ENCODE assay signal across 1 cellular context in the genomic region with DNA sequence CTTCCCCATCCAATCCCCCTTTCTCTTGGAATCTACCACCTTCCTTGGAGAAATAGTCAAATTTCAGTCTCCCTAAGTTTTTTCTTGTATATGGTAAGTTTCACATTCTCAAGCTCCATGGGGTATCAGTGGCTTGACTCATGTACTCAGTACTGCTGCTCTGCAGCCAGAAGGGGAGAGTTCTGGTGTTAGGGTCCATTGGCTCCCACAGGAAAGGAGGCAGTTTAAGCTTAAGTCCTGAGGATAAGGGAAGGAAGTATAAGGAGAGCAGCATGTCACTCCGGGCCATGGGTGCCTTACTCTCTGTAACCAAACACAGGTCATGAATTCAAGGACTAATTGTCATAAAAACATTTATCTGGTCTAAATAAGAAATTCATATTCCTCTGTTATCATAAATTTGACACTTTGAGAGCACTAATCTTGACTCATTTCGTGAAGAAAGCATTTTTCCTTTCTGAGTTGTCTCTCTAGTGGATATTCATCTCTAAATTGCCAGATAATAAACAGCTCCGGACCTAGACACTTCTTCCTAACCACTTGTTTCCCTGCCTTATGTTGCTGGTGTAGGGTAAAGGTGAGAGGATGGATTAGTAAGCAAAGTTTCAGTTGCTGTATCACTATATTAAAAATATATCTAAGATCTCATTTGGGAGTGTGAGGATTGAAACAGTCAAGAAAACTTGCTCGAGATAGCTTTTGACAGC.
TF ChIP-seq lines count a peak whose summit lies in the region.

No MANE protein-coding gene starts in this region.

TF ChIP-seq in WTC11, 78 proteins besides CTCF, POLR2A, EP300 and RAD21 (continued from another document):
- TF ChIP-seq, protein P1, sequence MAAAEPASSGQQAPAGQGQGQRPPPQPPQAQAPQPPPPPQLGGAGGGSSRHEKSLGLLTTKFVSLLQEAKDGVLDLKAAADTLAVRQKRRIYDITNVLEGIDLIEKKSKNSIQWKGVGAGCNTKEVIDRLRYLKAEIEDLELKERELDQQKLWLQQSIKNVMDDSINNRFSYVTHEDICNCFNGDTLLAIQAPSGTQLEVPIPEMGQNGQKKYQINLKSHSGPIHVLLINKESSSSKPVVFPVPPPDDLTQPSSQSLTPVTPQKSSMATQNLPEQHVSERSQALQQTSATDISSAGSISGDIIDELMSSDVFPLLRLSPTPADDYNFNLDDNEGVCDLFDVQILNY (CRISPR knock-in tag; IDR thresholded peaks at IDR 0.05): no peak
- TF ChIP-seq, protein P2, sequence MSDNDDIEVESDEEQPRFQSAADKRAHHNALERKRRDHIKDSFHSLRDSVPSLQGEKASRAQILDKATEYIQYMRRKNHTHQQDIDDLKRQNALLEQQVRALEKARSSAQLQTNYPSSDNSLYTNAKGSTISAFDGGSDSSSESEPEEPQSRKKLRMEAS (CRISPR knock-in tag; IDR thresholded peaks at IDR 0.05): no peak
- no peak for TF ChIP-seq ZNF121 (CRISPR knock-in tag; IDR thresholded peaks at IDR 0.05)
- no peak for TF ChIP-seq FOXP1 (CRISPR knock-in tag; IDR thresholded peaks at IDR 0.05; ENCODE audit: borderline replicate concordance)
- no peak for TF ChIP-seq ZBTB21 (CRISPR knock-in tag; IDR thresholded peaks at IDR 0.05; ENCODE audit: borderline replicate concordance)
